In genomic region chr5:173623296-173623771, GRCh38 we compare ENCODE assay signal across 11 cellular contexts.
"Had no signal": no experiment of that assay in that cellular context is flagged by ENCODE, and none has a peak within 500 bp of the region (broad histone marks: within the 10 kb centered on the region; RNA-seq: fewer than 3 reads in every experiment).

No MANE protein-coding gene starts in this region.

- DNase-seq: activated CD4-positive, CD25-positive, alpha-beta regulatory T cell treated with anti-CD3 and anti-CD28 coated beads, Interleukin-2, amount 50 U/mL, for 72 hours; activated naive CD4-positive, alpha-beta T cell; anterior cingulate cortex; brain microvascular endothelial cell; lower lobe of right lung; stimulated activated CD4-positive, alpha-beta T cell treated with anti-CD3 and anti-CD28 coated beads, Interleukin-1b, Interleukin-23, amount 100 ng/mL, for 48 hours; stimulated activated naive CD8-positive, alpha-beta T cell treated with anti-CD3 and anti-CD28 coated beads, Interleukin-15, amount 100 ng/mL, for 72 hours; T1000; upper lobe of right lung had no signal

- H3K9me3 Mint-ChIP-seq: mesothelial cell of epicardium; stimulated activated naive CD8-positive, alpha-beta T cell treated with anti-CD3 and anti-CD28 coated beads, Interleukin-15, amount 100 ng/mL, for 72 hours had no signal

- H3K4me3 ChIP-seq: lower lobe of right lung, upper lobe of right lung had no signal

- H3K27ac ChIP-seq: brain microvascular endothelial cell, lower lobe of right lung, upper lobe of right lung had no signal

- H3K9me3 ChIP-seq: lower lobe of right lung, upper lobe of right lung had no signal

- ATAC-seq: sciatic nerve; stimulated activated naive CD8-positive, alpha-beta T cell treated with anti-CD3 and anti-CD28 coated beads, Interleukin-15, amount 100 ng/mL, for 72 hours; upper lobe of right lung had no signal

- H3K27ac Mint-ChIP-seq: mesothelial cell of epicardium; stimulated activated naive CD8-positive, alpha-beta T cell treated with anti-CD3 and anti-CD28 coated beads, Interleukin-15, amount 100 ng/mL, for 72 hours had no signal

- H3K36me3 Mint-ChIP-seq: mesothelial cell of epicardium had no signal

- H3K27me3 ChIP-seq: upper lobe of right lung had no signal

- H3K4me1 ChIP-seq: lower lobe of right lung, upper lobe of right lung had no signal

- H3K36me3 ChIP-seq: brain microvascular endothelial cell, lower lobe of right lung, upper lobe of right lung had no signal

- H3K4me3 Mint-ChIP-seq: mesothelial cell of epicardium; stimulated activated naive CD8-positive, alpha-beta T cell treated with anti-CD3 and anti-CD28 coated beads, Interleukin-15, amount 100 ng/mL, for 72 hours had no signal
